ENCODE assay signal across 8 cellular contexts in the genomic region with DNA sequence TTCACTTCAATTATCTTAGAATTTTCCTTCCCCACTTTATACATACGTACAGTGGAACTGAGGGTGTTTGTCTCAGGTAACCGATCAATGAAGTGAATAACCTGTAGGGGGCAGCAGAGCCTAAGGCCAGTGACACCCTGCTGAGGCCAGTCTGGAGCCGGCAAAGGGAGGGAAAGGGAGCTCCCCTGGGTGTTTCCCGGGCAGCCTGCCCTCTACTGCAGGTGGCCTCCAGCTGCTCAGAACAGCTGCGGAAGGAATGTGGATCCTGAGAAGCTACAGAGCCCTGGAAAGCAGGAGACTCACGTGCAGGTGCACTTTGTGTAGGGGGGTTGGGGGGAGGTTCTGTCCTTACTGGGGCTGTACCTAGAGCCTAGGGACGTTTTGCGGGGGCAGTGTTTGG. TPM values are rescaled to one million over a fixed set of nuclear protein-coding genes. Genes with fewer than 3 reads are reported as not detected.
DNase-seq lines count a peak whose midpoint lies in the region; ATAC-seq and TF ChIP-seq lines count a peak whose summit lies in the region.

No MANE protein-coding gene starts in this region.

- peak overlapping the region; percentile 4; the same call in 1 of the 2 replicates for H3K4me3 ChIP-seq in GM06990 (replicated peaks; ENCODE audit: low read depth, low read length)
- no peak overlapping the region for H3K4me3 ChIP-seq in lower leg skin (ENCODE audit: low read depth, poor library complexity, severe bottlenecking)

- 4 to 5% methylated on average over 8 of the region's 8 CpGs for WGBS in lower leg skin, 2 donors

- intact Hi-C loops in lower leg skin (cut with DNase I; ENCODE audit: low total_unique reads): loop anchor here (5.0 kb wide), 1 partner anchor 190 kb away; no protein-coding TSS in a partner anchor

- peaks cover 3% of the 10 kb centered on the region for H3K27me3 Mint-ChIP-seq in activated CD4-positive, alpha-beta memory T cell treated with anti-CD3 and anti-CD28 coated beads, Interleukin-2, amount 10 ng/mL, durations not matched to agents 7 days and 5 days

- POLR2A ChIA-PET in activated CD4-positive, alpha-beta memory T cell treated with anti-CD3 and anti-CD28 coated beads, Interleukin-2, amount 10 ng/mL, durations not matched to agents 7 days and 5 days (lab: Charles Lee): interaction anchor here (0.6 to 1.5 kb wide), 6 partner anchors 10 to 294 kb away, joined by 3 to 6 read pairs (median 4); partner anchors contain the start of genes ZNF440 and ZNF441

- CTCF ChIA-PET in activated CD4-positive, alpha-beta memory T cell treated with anti-CD3 and anti-CD28 coated beads, Interleukin-2, amount 10 ng/mL, durations not matched to agents 7 days and 5 days (lab: Charles Lee): interaction anchor here (0.5 to 3.2 kb wide), 16 partner anchors 13 to 605 kb away, joined by 3 to 22 read pairs (median 4); partner anchors contain the start of genes ZNF136, ZNF20, ZNF440 and ZNF763

- H3K36me3 Mint-ChIP-seq in activated CD4-positive, alpha-beta memory T cell treated with anti-CD3 and anti-CD28 coated beads, Interleukin-2, amount 10 ng/mL, durations not matched to agents 7 days and 5 days (ENCODE audit: low read depth): peaks cover 2% of the 10 kb centered on the region

- no peaks in the 10 kb centered on the region for H3K36me3 ChIP-seq in GM06990 (ENCODE audit: control insufficient read depth, insufficient read depth, low read length)

- peak; percentile 69 for DNase-seq in GM06990 (ENCODE audit: extremely low read depth, insufficient read length)
- DNase-seq in NCI-H748 (lab: John Stamatoyannopoulos, UW; ENCODE audit: unreplicated experiment): peak; percentile 86
- DNase-seq in activated CD4-positive, alpha-beta memory T cell treated with anti-CD3 and anti-CD28 coated beads, Interleukin-2, amount 10 ng/mL, durations not matched to agents 7 days and 5 days: peak; percentile 76
- peak; percentile 75 for DNase-seq in effector CD4-positive, alpha-beta T cell
- DNase-seq in lower leg skin (ENCODE audit: low spot score in 2 of 2): peak; percentile 87 to 94
- DNase-seq in stimulated activated CD4-positive, alpha-beta T cell treated with anti-CD3 and anti-CD28 coated beads, Interleukin-4, amount 100 ng/mL, for 4 hours: peak; percentile 59 to 70
- no peak for DNase-seq in mesenteric fat pad (ENCODE audit: low spot score)

- no peak overlapping the region for H3K27ac Mint-ChIP-seq in activated CD4-positive, alpha-beta memory T cell treated with anti-CD3 and anti-CD28 coated beads, Interleukin-2, amount 10 ng/mL, durations not matched to agents 7 days and 5 days

- TF ChIP-seq CTCF in GM06990 (IDR thresholded peaks at IDR 0.05; ENCODE audit: insufficient read depth, low read length, poor library complexity, severe bottlenecking) (peak; percentile 88), lower leg skin (IDR thresholded peaks at IDR 0.05) (peak in 1 of 3 donors; percentile 78)

- H3K4me1 Mint-ChIP-seq in activated CD4-positive, alpha-beta memory T cell treated with anti-CD3 and anti-CD28 coated beads, Interleukin-2, amount 10 ng/mL, durations not matched to agents 7 days and 5 days: peaks cover 15% of the 10 kb centered on the region

- H3K27me3 ChIP-seq in GM06990 (replicated peaks; ENCODE audit: control insufficient read depth, insufficient read depth, low read length): no peaks in the 10 kb centered on the region

- H3K9me3 Mint-ChIP-seq in activated CD4-positive, alpha-beta memory T cell treated with anti-CD3 and anti-CD28 coated beads, Interleukin-2, amount 10 ng/mL, durations not matched to agents 7 days and 5 days: peaks cover 20% of the 10 kb centered on the region

- no peak overlapping the region for H3K4me3 Mint-ChIP-seq in activated CD4-positive, alpha-beta memory T cell treated with anti-CD3 and anti-CD28 coated beads, Interleukin-2, amount 10 ng/mL, durations not matched to agents 7 days and 5 days

- no peak for TF ChIP-seq POLR2A in lower leg skin (IDR thresholded peaks at IDR 0.05)

- peak; percentile 49 for ATAC-seq in HG03521 (IDR thresholded peaks at IDR 0.05; ENCODE audit: unreplicated experiment)

RNA-seq across cellular contexts. Expression of gene ZNF491, which starts 0.8 kb away (rescaled TPM):
- under 1 TPM; 0.80 to 0.98 TPM for total RNA-seq in activated CD4-positive, alpha-beta memory T cell treated with anti-CD3 and anti-CD28 coated beads, Interleukin-2, amount 10 ng/mL, durations not matched to agents 7 days and 5 days
- total RNA-seq in lower leg skin: 1 to 10 TPM in 2 of 4 donors, under 1 TPM in 1, not detected in 1; 0.74 to 2.1 (median 1.3) TPM
- total RNA-seq in mesenteric fat pad: 1.5 TPM

RNA-seq across cellular contexts. Expression of gene ZNF440, which starts 16.6 kb away (rescaled TPM):
- 10 to 100 TPM; 11.9 to 14.7 TPM for total RNA-seq in activated CD4-positive, alpha-beta memory T cell treated with anti-CD3 and anti-CD28 coated beads, Interleukin-2, amount 10 ng/mL, durations not matched to agents 7 days and 5 days
- 10 to 100 TPM; 18.1 to 37.1 (median 29.0) TPM for total RNA-seq in lower leg skin
- total RNA-seq in mesenteric fat pad: 12.2 TPM

RNA-seq across cellular contexts. Expression of gene ZNF441, which starts 30.7 kb away (rescaled TPM):
- total RNA-seq in activated CD4-positive, alpha-beta memory T cell treated with anti-CD3 and anti-CD28 coated beads, Interleukin-2, amount 10 ng/mL, durations not matched to agents 7 days and 5 days: 1 to 10 TPM; 8.3 to 8.9 TPM
- 1 to 10 TPM; 3.5 to 6.4 (median 6.0) TPM for total RNA-seq in lower leg skin
- total RNA-seq in mesenteric fat pad: 5.7 TPM

RNA-seq across cellular contexts. Expression of gene ZNF439, which starts 51.0 kb away (rescaled TPM):
- 1 to 10 TPM; 3.0 to 3.3 TPM for total RNA-seq in activated CD4-positive, alpha-beta memory T cell treated with anti-CD3 and anti-CD28 coated beads, Interleukin-2, amount 10 ng/mL, durations not matched to agents 7 days and 5 days
- total RNA-seq in lower leg skin: 1 to 10 TPM; 4.3 to 9.0 (median 7.5) TPM
- total RNA-seq in mesenteric fat pad: 2.3 TPM

RNA-seq across cellular contexts. Expression of gene ZNF823, which starts 58.7 kb away (rescaled TPM):
- 1 to 10 TPM; 4.0 to 4.9 TPM for total RNA-seq in activated CD4-positive, alpha-beta memory T cell treated with anti-CD3 and anti-CD28 coated beads, Interleukin-2, amount 10 ng/mL, durations not matched to agents 7 days and 5 days
- 1 to 10 TPM; 5.5 to 8.4 (median 6.5) TPM for total RNA-seq in lower leg skin
- 6.8 TPM for total RNA-seq in mesenteric fat pad
